ENCODE assay signal across 29 cellular contexts in genomic region chr11:76313913-76314740, GRCh38.
DNase-seq lines count a peak whose midpoint lies in the region; ATAC-seq, FAIRE-seq and TF ChIP-seq lines count a peak whose summit lies in the region.
"Had no signal": no experiment of that assay in that cellular context is flagged by ENCODE, and none has a peak within 500 bp of the region (broad histone marks: within the 10 kb centered on the region; RNA-seq: fewer than 3 reads in every experiment).

No MANE protein-coding gene starts in this region.

- H3K4me1 Mint-ChIP-seq in stimulated activated naive CD8-positive, alpha-beta T cell treated with anti-CD3 and anti-CD28 coated beads, Interleukin-15, amount 100 ng/mL, for 72 hours: no peaks in the 10 kb centered on the region
- H3K4me1 Mint-ChIP-seq: activated CD4-positive, alpha-beta memory T cell treated with anti-CD3 and anti-CD28 coated beads, Interleukin-2, amount 10 ng/mL, durations not matched to agents 7 days and 5 days; activated naive CD4-positive, alpha-beta T cell treated with anti-CD3 and anti-CD28 coated beads, Interleukin-2, amount 10 ng/mL, durations not matched to agents 7 days and 5 days; memory B cell; T-helper 17 cell had no signal

- POLR2A ChIA-PET in K562 (lab: Yijun Ruan, JAX): interaction anchor here (0.5 kb wide), 1 partner anchor 107 kb away, joined by 3 read pairs; no protein-coding TSS in a partner anchor

- H3K27ac ChIP-seq in K562 (ENCODE audit: extremely low read depth, low read depth, low read length) (no peak overlapping the region), lower lobe of right lung (no peak overlapping the region)
- H3K27ac ChIP-seq: ascending aorta, C4-2B, heart right ventricle, SJCRH30, uterus, VCaP had no signal

- H3K4me3 ChIP-seq in K562 (no peak overlapping the region), lower lobe of right lung (no peak overlapping the region)
- H3K4me3 ChIP-seq: ascending aorta, heart right ventricle, SJCRH30, uterus had no signal

- TF ChIP-seq RAD21 in K562 (CRISPR knock-in tag; conservative IDR thresholded peaks at IDR 0.05 in 1 of 2, IDR thresholded peaks at IDR 0.05 in 1 of 2): no peak

- H3K4me1 ChIP-seq in K562 (replicated peaks in 1 of 2; ENCODE audit: control insufficient read depth in 2 of 2, insufficient read depth in 2 of 2, low read length in 2 of 2) (no peaks in the 10 kb centered on the region), lower lobe of right lung (no peaks in the 10 kb centered on the region)
- H3K4me1 ChIP-seq: ascending aorta, uterus had no signal

- in situ Hi-C loops in K562 (cut with MboI): no loop called here

- ATAC-seq in stimulated activated naive CD8-positive, alpha-beta T cell treated with anti-CD3 and anti-CD28 coated beads, Interleukin-15, amount 100 ng/mL, for 72 hours: no peak
- no peak for ATAC-seq in stimulated activated naive CD8-positive, alpha-beta T cell treated with anti-CD3 and anti-CD28 coated beads, Interleukin-15, Interleukin-2, amounts not matched to agents 100 U/mL and 50 U/mL, for 24 hours
- peak; percentile 19; the same call in 1 of the 3 replicates for ATAC-seq in K562
- ATAC-seq in lower lobe of right lung: no peak
- ATAC-seq: activated T-cell treated with anti-CD3 and anti-CD28 coated beads, Interleukin-2, amount 50 U/mL, for 4 hours; heart right ventricle; naive thymus-derived CD8-positive, alpha-beta T cell; T-helper 17 cell had no signal

- intact Hi-C loops in K562 (cut with micrococcal nuclease) (no loop called here), lower lobe of right lung (cut with DNase I) (loop anchor here (10.0 kb wide), 1 partner anchor 99 kb away; no protein-coding TSS in a partner anchor)

- H3K4me2 ChIP-seq in K562 (ENCODE audit: insufficient read depth, low read length): no peak overlapping the region

- no peaks in the 10 kb centered on the region for H3K79me2 ChIP-seq in K562 (ENCODE audit: control insufficient read depth, insufficient read depth, low read length)

- BruUV-seq in K562 (replicated peaks; lab: Mats Ljungman, UMichigan): no TSS peak

- DNase-seq in stimulated activated naive CD8-positive, alpha-beta T cell treated with anti-CD3 and anti-CD28 coated beads, Interleukin-15, amount 100 ng/mL, for 72 hours: no peak
- DNase-seq in stimulated activated naive CD8-positive, alpha-beta T cell treated with anti-CD3 and anti-CD28 coated beads, Interleukin-15, Interleukin-2, amounts not matched to agents 100 U/mL and 50 U/mL, for 24 hours: no peak
- DNase-seq in K562 (ENCODE audit: extremely low read depth in 1 of 4, low spot score in 3 of 4): peak in 2 of 4 experiments; percentile 30 to 33
- peak; percentile 34 for DNase-seq in lower lobe of right lung
- DNase-seq in effector CD8-positive, alpha-beta T cell (lab: John Stamatoyannopoulos, UW): no peak
- no peak for DNase-seq in activated CD8-positive, alpha-beta memory T cell treated with anti-CD3 and anti-CD28 coated beads for 24 hours
- DNase-seq in RKO (ENCODE audit: low spot score): no peak
- DNase-seq in NOMO-1 treated with dmso at 0.1 percent for 144 hours (lab: John Stamatoyannopoulos, UW; ENCODE audit: unreplicated experiment): no peak
- DNase-seq: activated CD4-positive, alpha-beta memory T cell treated with anti-CD3 and anti-CD28 coated beads, Interleukin-2, amount 10 ng/mL, durations not matched to agents 7 days and 5 days; activated naive CD4-positive, alpha-beta T cell treated with anti-CD3 and anti-CD28 coated beads, Interleukin-2, amount 10 ng/mL, durations not matched to agents 7 days and 5 days; activated T-cell treated with anti-CD3 and anti-CD28 coated beads, Interleukin-2, amount 50 U/mL, for 4 hours; DMS 273 treated with DMSO at 0.1 percent for 48 hours; heart right ventricle; KBM-7; naive thymus-derived CD8-positive, alpha-beta T cell; NCI-H2081; NCI-H524; OCI-M1; SJCRH30; small intestine; stimulated activated CD4-positive, alpha-beta T cell treated with anti-CD3 and anti-CD28 coated beads, Interleukin-4, amount 100 ng/mL, for 1 hour; T-helper 17 cell; uterus had no signal

- H3K36me3 ChIP-seq in K562 (ENCODE audit: control insufficient read depth, insufficient read depth, low read length): no peaks in the 10 kb centered on the region
- H3K36me3 ChIP-seq in lower lobe of right lung: no peaks in the 10 kb centered on the region
- H3K36me3 ChIP-seq: ascending aorta, heart right ventricle, SJCRH30, uterus had no signal

- H3K9me3 Mint-ChIP-seq in stimulated activated naive CD8-positive, alpha-beta T cell treated with anti-CD3 and anti-CD28 coated beads, Interleukin-15, amount 100 ng/mL, for 72 hours: no peaks in the 10 kb centered on the region
- H3K9me3 Mint-ChIP-seq: activated CD4-positive, alpha-beta memory T cell treated with anti-CD3 and anti-CD28 coated beads, Interleukin-2, amount 10 ng/mL, durations not matched to agents 7 days and 5 days; activated naive CD4-positive, alpha-beta T cell treated with anti-CD3 and anti-CD28 coated beads, Interleukin-2, amount 10 ng/mL, durations not matched to agents 7 days and 5 days; activated T-cell treated with anti-CD3 and anti-CD28 coated beads, Interleukin-2, amount 50 U/mL, for 4 hours; memory B cell; naive thymus-derived CD8-positive, alpha-beta T cell had no signal

- peaks cover 4% of the 10 kb centered on the region for H3K9me1 ChIP-seq in K562 (ENCODE audit: control insufficient read depth, insufficient read depth, low read length)

- no peak for TF ChIP-seq POLR2A in K562 (conservative IDR thresholded peaks at IDR 0.05)

- WGBS in K562 (ENCODE audit: insufficient coverage, low coverage, missing lambda C conversion rate): 3% methylated on average over 12 of the region's 15 CpGs

- H3K9me3 ChIP-seq in K562 (replicated peaks; ENCODE audit: control insufficient read depth, insufficient read depth, low read depth, low read length) (no peaks in the 10 kb centered on the region), lower lobe of right lung (no peaks in the 10 kb centered on the region)
- H3K9me3 ChIP-seq: ascending aorta, heart right ventricle, SJCRH30, uterus had no signal

- H4K20me1 ChIP-seq in K562 (replicated peaks; ENCODE audit: control insufficient read depth, insufficient read depth, low read length): peaks cover 2% of the 10 kb centered on the region

- H3K27me3 Mint-ChIP-seq in stimulated activated naive CD8-positive, alpha-beta T cell treated with anti-CD3 and anti-CD28 coated beads, Interleukin-15, amount 100 ng/mL, for 72 hours: peaks cover 12% of the 10 kb centered on the region

- H3K27ac Mint-ChIP-seq in stimulated activated naive CD8-positive, alpha-beta T cell treated with anti-CD3 and anti-CD28 coated beads, Interleukin-15, amount 100 ng/mL, for 72 hours: peak overlapping the region; percentile 60 to 85
- H3K27ac Mint-ChIP-seq: activated CD4-positive, alpha-beta memory T cell treated with anti-CD3 and anti-CD28 coated beads, Interleukin-2, amount 10 ng/mL, durations not matched to agents 7 days and 5 days; activated naive CD4-positive, alpha-beta T cell treated with anti-CD3 and anti-CD28 coated beads, Interleukin-2, amount 10 ng/mL, durations not matched to agents 7 days and 5 days; memory B cell; progenitor cell of endocrine pancreas; T-helper 17 cell had no signal

- H3K4me3 Mint-ChIP-seq in stimulated activated naive CD8-positive, alpha-beta T cell treated with anti-CD3 and anti-CD28 coated beads, Interleukin-15, amount 100 ng/mL, for 72 hours: no peak overlapping the region
- H3K4me3 Mint-ChIP-seq: activated CD4-positive, alpha-beta memory T cell treated with anti-CD3 and anti-CD28 coated beads, Interleukin-2, amount 10 ng/mL, durations not matched to agents 7 days and 5 days; activated naive CD4-positive, alpha-beta T cell treated with anti-CD3 and anti-CD28 coated beads, Interleukin-2, amount 10 ng/mL, durations not matched to agents 7 days and 5 days; activated T-cell treated with anti-CD3 and anti-CD28 coated beads, Interleukin-2, amount 50 U/mL, for 4 hours; memory B cell; naive thymus-derived CD8-positive, alpha-beta T cell; T-helper 17 cell had no signal

- H2AFZ ChIP-seq in K562 (ENCODE audit: low read depth, low read length): no peak overlapping the region

- TF ChIP-seq EP300 in K562 (IDR thresholded peaks at IDR 0.05; ENCODE audit: low read length): no peak

- FAIRE-seq in K562 (lab: Jason Lieb, UNC): no peak
- FAIRE-seq: keratinocyte, small intestine had no signal

- TF ChIP-seq CTCF in K562 (IDR thresholded peaks at IDR 0.05 in 2 of 3, conservative IDR thresholded peaks at IDR 0.05 in 1 of 3; ENCODE audit: insufficient read depth in 2 of 3, low read depth in 1 of 3, low read length in 3 of 3) (no peak), lower lobe of right lung (IDR thresholded peaks at IDR 0.05) (no peak)

- peak overlapping the region in 1 of 2 experiments; percentile 13; a peak in 1 of 4 replicates for H3K9ac ChIP-seq in K562 (ENCODE audit: insufficient read depth in 1 of 2, low read depth in 2 of 2, low read length in 2 of 2)

- CTCF ChIA-PET in K562 (lab: Yijun Ruan, JAX; ENCODE audit: low intra/inter-chr PET ratio): interaction anchor here (0.6 kb wide), 1 partner anchor 106 kb away, joined by 3 read pairs; no protein-coding TSS in a partner anchor

- H3K27me3 ChIP-seq in K562 (ENCODE audit: control insufficient read depth in 2 of 2, insufficient read depth in 2 of 2, low read length in 2 of 2): peaks cover 33 to 72% of the 10 kb centered on the region in 2 experiments
- no peaks in the 10 kb centered on the region for H3K27me3 ChIP-seq in lower lobe of right lung (ENCODE audit: low read depth)
- H3K27me3 ChIP-seq: ascending aorta, heart right ventricle, SJCRH30, uterus had no signal

TF ChIP-seq in K562, 482 proteins besides CTCF, POLR2A, EP300 and RAD21 (continues in another document):
- TF ChIP-seq TGIF2 (CRISPR knock-in tag; IDR thresholded peaks at IDR 0.05) (no peak), NFE2 (IDR thresholded peaks at IDR 0.05; ENCODE audit: low read depth) (no peak), TEAD1 (CRISPR knock-in tag; IDR thresholded peaks at IDR 0.05) (peak in 1 of 2 experiments; percentile 49; a peak in 1 of 4 replicates), CEBPG (CRISPR knock-in tag; IDR thresholded peaks at IDR 0.05) (no peak), CEBPG (tag; conservative IDR thresholded peaks at IDR 0.05 in 1 of 2, IDR thresholded peaks at IDR 0.05 in 1 of 2) (0 out of 4 replicates have a peak, but pooled peaks of 1 of the 2 experiments have one; percentile 24), DDX20 (tag; IDR thresholded peaks at IDR 0.05; ENCODE audit: low read depth) (no peak)
